In the genomic region with DNA sequence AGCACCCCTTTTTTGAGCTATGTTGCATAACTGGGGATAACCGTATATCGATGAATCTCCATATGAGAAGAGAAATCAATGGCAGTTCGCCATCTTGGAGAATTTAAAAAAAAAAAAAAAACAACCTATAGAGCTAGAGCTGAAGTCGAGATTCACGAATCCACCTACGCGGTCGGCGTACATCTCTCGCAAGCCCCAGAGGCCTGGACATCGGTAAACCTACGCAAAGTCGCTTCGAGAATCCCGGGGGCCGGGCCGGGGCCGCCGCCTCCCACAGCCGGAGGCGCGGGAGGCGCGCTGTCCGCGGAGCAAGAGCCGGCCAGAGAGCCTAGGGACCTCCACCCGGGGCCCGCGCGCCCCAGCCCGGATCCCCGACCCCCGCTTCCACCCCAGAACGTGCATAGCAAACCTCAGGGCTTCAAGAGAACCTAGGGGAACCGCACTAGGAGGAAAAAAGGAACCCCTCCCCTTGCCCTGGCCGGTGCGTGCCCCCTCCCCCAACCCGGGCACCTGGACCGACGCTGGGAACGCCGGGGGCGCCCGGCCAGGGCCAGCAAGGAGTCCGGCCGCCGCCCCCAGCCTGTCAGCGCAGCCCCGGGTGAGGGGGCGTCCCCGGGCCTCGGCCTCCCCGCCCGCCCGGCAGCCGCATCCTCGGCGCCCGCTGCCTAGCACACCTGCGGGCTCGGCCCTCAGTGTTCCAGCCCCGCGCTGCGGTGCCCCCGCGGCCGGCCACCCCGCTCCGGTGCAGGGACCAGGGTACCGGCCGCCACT, we compare ENCODE assay signal across 8 cellular contexts. TPM values are rescaled to one million over a fixed set of nuclear protein-coding genes. Genes with fewer than 3 reads are reported as not detected.
A peak's percentile ranks its signal among the peaks of the same experiment; 100 is the strongest.
DNase-seq lines count a peak whose midpoint lies in the region; ATAC-seq and TF ChIP-seq lines count a peak whose summit lies in the region.

No MANE protein-coding gene starts in this region.

- H3K4me1 ChIP-seq in IMR-90 (ENCODE audit: control insufficient read depth, insufficient read depth, low read length) (peaks cover 5% of the 10 kb centered on the region), neutrophil (ENCODE audit: control insufficient read depth in 1 of 2, insufficient read depth in 1 of 2, low read depth in 1 of 2, low read length in 1 of 2) (peaks cover 17 to 20% of the 10 kb centered on the region in 2 experiments), subcutaneous abdominal adipose tissue (ENCODE audit: control insufficient read depth in 5 of 5, insufficient read depth in 5 of 5, low read length in 5 of 5) (peaks cover 0 to 26% (median 20%) of the 10 kb centered on the region in 5 donors)

- H3K4me2 ChIP-seq in IMR-90 (ENCODE audit: low read depth, low read length): peak overlapping the region; percentile 82

- peak overlapping the region; percentile 93 for H3K27ac ChIP-seq in IMR-90 (ENCODE audit: insufficient read depth, low read length)
- no peak overlapping the region for H3K27ac ChIP-seq in neutrophil
- peak overlapping the region; percentile 48 for H3K27ac ChIP-seq in subcutaneous abdominal adipose tissue (ENCODE audit: low read depth, low read length)

- BruUV-seq in IMR-90 (replicated peaks; lab: Mats Ljungman, UMichigan): no TSS peak

- 1% methylated on average over 21 of the region's 72 CpGs; no CpG with 5 or more reads in 1 of the 2 experiments for WGBS in IMR-90 (ENCODE audit: extremely low coverage in 2 of 2, insufficient read length in 1 of 2), 2 experiments

- H3K79me1 ChIP-seq in IMR-90 (ENCODE audit: low read depth in 1 of 2, low read length in 2 of 2): peaks cover 4 to 30% of the 10 kb centered on the region in 2 experiments; a peak in 2 of 4 replicates

- peaks cover 23% of the 10 kb centered on the region; the same call in 1 of the 2 replicates for H4K20me1 ChIP-seq in IMR-90 (ENCODE audit: insufficient read depth, low read length)

- H4K5ac ChIP-seq in IMR-90 (ENCODE audit: low read depth, low read length): peak overlapping the region; percentile 59

- H3K23ac ChIP-seq in IMR-90 (ENCODE audit: low read depth, low read length): peak overlapping the region; percentile 95

- CTCF ChIA-PET in IMR-90 (lab: Yijun Ruan, JAX): interaction anchor here (0.6 kb wide), 2 partner anchors 159 to 519 kb away, joined by 3 to 4 read pairs; no protein-coding TSS in a partner anchor

- H3K14ac ChIP-seq in IMR-90 (replicated peaks; ENCODE audit: low read depth, low read length): peak overlapping the region; percentile 98

- H2BK120ac ChIP-seq in IMR-90 (ENCODE audit: low read depth, low read length): peak overlapping the region; percentile 69

- in situ Hi-C loops in IMR-90 (cut with MboI; ENCODE audit: low sequenced_read_pairs): loop anchor here (5.0 kb wide), 1 partner anchor 212 kb away; no protein-coding TSS in a partner anchor

- TF ChIP-seq RAD21 in IMR-90 (IDR thresholded peaks at IDR 0.05; ENCODE audit: low read length): no peak

- DNase-seq in DMS 273 treated with DMSO at 0.1 percent for 48 hours (lab: John Stamatoyannopoulos, UW): peak; percentile 56
- DNase-seq in IMR-90: peak; percentile 90
- DNase-seq in SHP77 treated with DMSO at 0.1 percent for 48 hours (lab: John Stamatoyannopoulos, UW): peak; percentile 91
- DNase-seq in activated naive CD4-positive, alpha-beta T cell treated with anti-CD3 and anti-CD28 coated beads, Interleukin-2, amount 50 U/mL, for 16 hours: peak; percentile 65
- peak; percentile 82 for DNase-seq in globus pallidus (ENCODE audit: low spot score)

- H2AK9ac ChIP-seq in IMR-90 (replicated peaks; ENCODE audit: low read depth, low read length, poor library complexity): peak overlapping the region; percentile 94

- H3K56ac ChIP-seq in IMR-90 (ENCODE audit: extremely low read depth, insufficient read depth, low read length): peak overlapping the region; percentile 89

- intact Hi-C loops in IMR-90 (cut with micrococcal nuclease): loop anchor here (1.0 to 10.0 kb wide), 4 partner anchors 34 to 555 kb away; a partner anchor contains a TSS

- no peak for TF ChIP-seq CTCF in IMR-90 (conservative IDR thresholded peaks at IDR 0.05; ENCODE audit: low read depth, low read length)
- no peak for TF ChIP-seq CTCF in neutrophil (IDR thresholded peaks at IDR 0.05)

- H2AFZ ChIP-seq in IMR-90 (replicated peaks; ENCODE audit: low read length, poor library complexity): peak overlapping the region; percentile 97

- H3K9me3 ChIP-seq in IMR-90 (ENCODE audit: control insufficient read depth, insufficient read depth, low read length) (no peaks in the 10 kb centered on the region), neutrophil (no peaks in the 10 kb centered on the region), subcutaneous abdominal adipose tissue (ENCODE audit: control insufficient read depth in 5 of 5, low read length in 5 of 5) (no peaks in the 10 kb centered on the region)

- H3K18ac ChIP-seq in IMR-90 (ENCODE audit: low read depth, low read length): peak overlapping the region; percentile 72

- H4K8ac ChIP-seq in IMR-90 (ENCODE audit: low read depth in 2 of 2, low read length in 2 of 2): peak overlapping the region; percentile 33 to 80

- TF ChIP-seq POLR2A in IMR-90 (IDR thresholded peaks at IDR 0.05; ENCODE audit: low read depth, low read length): no peak

- peak; percentile 51 for ATAC-seq in GM21576 (IDR thresholded peaks at IDR 0.05; ENCODE audit: unreplicated experiment)
- peak; percentile 46 for ATAC-seq in IMR-90 (ENCODE audit: low read depth)

- peak overlapping the region; percentile 95 for H3K4me3 ChIP-seq in IMR-90 (ENCODE audit: insufficient read depth, low read depth, low read length)
- peak overlapping the region; percentile 58 to 67 for H3K4me3 ChIP-seq in neutrophil (ENCODE audit: low read depth in 1 of 2, low read length in 1 of 2)
- H3K4me3 ChIP-seq in subcutaneous abdominal adipose tissue (ENCODE audit: low read depth in 1 of 5, low read length in 5 of 5): peak overlapping the region; percentile 72 to 93 (median 77)

- no peaks in the 10 kb centered on the region for H3K27me3 ChIP-seq in IMR-90 (ENCODE audit: control insufficient read depth, insufficient read depth, low read length)
- H3K27me3 ChIP-seq in neutrophil: peaks cover 85% of the 10 kb centered on the region
- H3K27me3 ChIP-seq in subcutaneous abdominal adipose tissue (ENCODE audit: control insufficient read depth in 5 of 5, insufficient read depth in 4 of 5, low read length in 5 of 5): no peaks in the 10 kb centered on the region

- H3K4ac ChIP-seq in IMR-90 (ENCODE audit: low read depth, low read length): peak overlapping the region; percentile 95

- peak overlapping the region; percentile 95 for H2BK5ac ChIP-seq in IMR-90 (ENCODE audit: low read depth, low read length, poor library complexity, severe bottlenecking)

- peak overlapping the region; percentile 93 for H3K9ac ChIP-seq in IMR-90 (ENCODE audit: low read depth, low read length)
- peak overlapping the region; percentile 0 to 74 (median 51) for H3K9ac ChIP-seq in subcutaneous abdominal adipose tissue (ENCODE audit: low read length in 5 of 5)

- no peak overlapping the region for H2BK20ac ChIP-seq in IMR-90 (ENCODE audit: low read depth, low read length)

- POLR2A ChIA-PET in IMR-90 (lab: Charles Lee; ENCODE audit: unreplicated experiment): interaction anchor here (0.6 to 2.5 kb wide), 6 partner anchors 164 to 250 kb away, joined by 3 to 17 read pairs (median 3); no protein-coding TSS in a partner anchor

- H2BK15ac ChIP-seq in IMR-90 (ENCODE audit: low read depth, low read length): peak overlapping the region; percentile 13; the same call in 1 of the 3 replicates

- H3K36me3 ChIP-seq in IMR-90 (ENCODE audit: control insufficient read depth, insufficient read depth, low read length): peaks cover 12% of the 10 kb centered on the region
- H3K36me3 ChIP-seq in neutrophil: peaks cover 3% of the 10 kb centered on the region
- H3K36me3 ChIP-seq in subcutaneous abdominal adipose tissue (ENCODE audit: control insufficient read depth in 5 of 5, insufficient read depth in 5 of 5, low read length in 5 of 5): peaks cover 0 to 8% (median 5%) of the 10 kb centered on the region in 5 donors

- no peaks in the 10 kb centered on the region for H3K9me1 ChIP-seq in IMR-90 (ENCODE audit: insufficient read depth, low read length)

- H4K91ac ChIP-seq in IMR-90 (ENCODE audit: insufficient read depth, low read depth, low read length): peak overlapping the region; percentile 92

- dilution Hi-C loops in IMR-90 (cut with HindIII; ENCODE audit: low sequenced_read_pairs, unreplicated experiment): no loop called here

- H2AK5ac ChIP-seq in IMR-90 (ENCODE audit: low read depth, low read length): peak overlapping the region; percentile 81

TF ChIP-seq in IMR-90, 13 proteins besides CTCF, POLR2A, EP300 and RAD21:
- TF ChIP-seq MAZ (IDR thresholded peaks at IDR 0.05; ENCODE audit: borderline replicate concordance, low read depth, low read length): 0 out of 2 replicates have a peak, but pooled peaks have one; percentile 9
- TF ChIP-seq, protein P1, sequence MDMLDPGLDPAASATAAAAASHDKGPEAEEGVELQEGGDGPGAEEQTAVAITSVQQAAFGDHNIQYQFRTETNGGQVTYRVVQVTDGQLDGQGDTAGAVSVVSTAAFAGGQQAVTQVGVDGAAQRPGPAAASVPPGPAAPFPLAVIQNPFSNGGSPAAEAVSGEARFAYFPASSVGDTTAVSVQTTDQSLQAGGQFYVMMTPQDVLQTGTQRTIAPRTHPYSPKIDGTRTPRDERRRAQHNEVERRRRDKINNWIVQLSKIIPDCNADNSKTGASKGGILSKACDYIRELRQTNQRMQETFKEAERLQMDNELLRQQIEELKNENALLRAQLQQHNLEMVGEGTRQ (IDR thresholded peaks at IDR 0.05; ENCODE audit: low read depth, low read length): no peak
TF ChIP-seq in IMR-90: peak in this region for 1.

RNA-seq across cellular contexts. Expression of a gene that starts 0.6 kb away (rescaled TPM):
- total RNA-seq in IMR-90 (2012; rRNA removed): 256 and 342 TPM in 2 replicates
- polyA plus RNA-seq in IMR-90 (2012; rRNA removed): 351 and 444 TPM in 2 replicates
- polyA plus RNA-seq in IMR-90 (2012; cell fraction: cytosol; rRNA removed): 146 and 203 TPM in 2 replicates
- polyA plus RNA-seq in IMR-90 (2012; cell fraction: nucleus; rRNA removed; ENCODE audit: low replicate concordance): 78.8 and 268 TPM in 2 replicates
